ENCODE assay signal across 9 cellular contexts in the genomic region with DNA sequence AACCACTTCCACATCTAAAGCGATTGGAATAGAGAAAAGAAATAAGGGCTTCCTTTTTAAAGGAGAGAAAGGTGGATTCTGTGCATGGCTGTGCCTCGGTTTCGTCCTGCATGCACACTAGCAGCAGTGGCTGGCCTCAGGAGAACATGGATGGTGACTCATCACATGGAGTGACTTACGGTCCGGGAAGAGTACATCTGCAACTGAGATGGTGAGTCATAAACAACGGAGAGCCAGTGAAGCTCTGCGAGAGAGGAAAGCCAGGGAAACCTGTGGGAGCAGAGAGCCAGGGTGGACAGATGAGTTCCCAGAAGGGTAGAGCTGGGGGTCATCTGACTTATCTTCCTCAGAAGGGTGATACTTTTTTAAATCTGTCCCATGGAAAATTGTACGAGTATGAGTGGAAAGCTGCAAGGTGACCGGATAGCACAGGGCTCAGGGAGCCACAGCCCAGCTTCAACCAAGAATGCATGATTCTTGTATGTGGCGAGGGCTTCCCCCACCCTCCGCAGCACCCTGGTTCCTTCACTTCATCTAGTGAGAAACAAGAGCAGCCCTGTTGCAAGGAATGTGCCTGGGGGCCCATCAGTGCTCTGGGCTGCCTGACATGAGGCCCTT.
DNase-seq lines count a peak whose midpoint lies in the region; ATAC-seq and TF ChIP-seq lines count a peak whose summit lies in the region.
"Had no signal": no experiment of that assay in that cellular context is flagged by ENCODE, and none has a peak within 500 bp of the region (broad histone marks: within the 10 kb centered on the region; RNA-seq: fewer than 3 reads in every experiment).

No MANE protein-coding gene starts in this region.

- H3K27me3 ChIP-seq in BLaER1 treated with 17β-estradiol and CSF1 and Interleukin-3, amounts not matched to agents 10 nM and 100 nM, result no peaks in the 10 kb centered on the region
- H3K27me3 ChIP-seq in Panc1 (ENCODE audit: control insufficient read depth, insufficient read depth, low read length) (no peaks in the 10 kb centered on the region), fibroblast of lung (ENCODE audit: control insufficient read depth, insufficient read depth, low read length) (no peaks in the 10 kb centered on the region)

- ATAC-seq in Panc1 (peak; percentile 87), GM21526 (IDR thresholded peaks at IDR 0.05; ENCODE audit: low FRiP score, unreplicated experiment) (no peak), GM18502 (IDR thresholded peaks at IDR 0.05; ENCODE audit: poor library complexity, unreplicated experiment) (no peak)

- H3K4me3 Mint-ChIP-seq in osteocyte (ENCODE audit: unreplicated experiment), result no peak overlapping the region

- POLR2A ChIA-PET in Panc1 (lab: Charles Lee), result interaction anchor here (0.6 kb wide), 1 partner anchor 213 kb away, joined by 3 read pairs; no protein-coding TSS in a partner anchor
- POLR2A ChIA-PET in OCI-LY7 (lab: Charles Lee), result no interaction called here

- H3K9me3 ChIP-seq in BLaER1 treated with 17β-estradiol and CSF1 and Interleukin-3, amounts not matched to agents 10 nM and 100 nM (replicated peaks in 1 of 11), result peaks cover 0 to 58% (median 53%) of the 10 kb centered on the region in 11 experiments; a peak in 19 of 22 replicates
- no peaks in the 10 kb centered on the region for H3K9me3 ChIP-seq in Panc1 (ENCODE audit: control insufficient read depth, insufficient read depth, low read depth, low read length)
- no peaks in the 10 kb centered on the region for H3K9me3 ChIP-seq in fibroblast of lung (ENCODE audit: control insufficient read depth, insufficient read depth, low read depth, low read length)
- H3K9me3 ChIP-seq in OCI-LY7 (ENCODE audit: low read length), result no peaks in the 10 kb centered on the region

- H3K27ac ChIP-seq in BLaER1 treated with 17β-estradiol and CSF1 and Interleukin-3, amounts not matched to agents 10 nM and 100 nM, result peak overlapping the region in 4 of 11 experiments; percentile 6 to 32 (median 19); a peak in 4 of 22 replicates
- no peak overlapping the region for H3K27ac ChIP-seq in Panc1 (ENCODE audit: low read length)
- peak overlapping the region; percentile 88 for H3K27ac ChIP-seq in fibroblast of lung (ENCODE audit: insufficient read depth, low read length)
- no peak overlapping the region for H3K27ac ChIP-seq in OCI-LY7 (ENCODE audit: low read depth, low read length, poor library complexity, severe bottlenecking)

- no peak overlapping the region for H2AFZ ChIP-seq in fibroblast of lung (ENCODE audit: low read length)
- no peak overlapping the region for H2AFZ ChIP-seq in OCI-LY7 (ENCODE audit: low read length)

- no peaks in the 10 kb centered on the region for H3K27me3 Mint-ChIP-seq in osteocyte (ENCODE audit: unreplicated experiment)

- TF ChIP-seq CTCF in Panc1 (IDR thresholded peaks at IDR 0.05) (no peak), fibroblast of lung (conservative IDR thresholded peaks at IDR 0.05 in 1 of 2, IDR thresholded peaks at IDR 0.05 in 1 of 2; ENCODE audit: low read depth in 1 of 2, low read length in 2 of 2) (no peak), osteocyte (IDR thresholded peaks at IDR 0.05) (no peak), OCI-LY7 (conservative IDR thresholded peaks at IDR 0.05; ENCODE audit: low read length) (no peak)

- H3K9me2 ChIP-seq in OCI-LY7 (ENCODE audit: insufficient read depth, low read length), result no peaks in the 10 kb centered on the region

- H3K9ac ChIP-seq in BLaER1 treated with 17β-estradiol and CSF1 and Interleukin-3, amounts not matched to agents 10 nM and 100 nM, result no peak overlapping the region
- H3K9ac ChIP-seq in fibroblast of lung (ENCODE audit: insufficient read depth, low read length), result no peak overlapping the region

- in situ Hi-C loops in Panc1 (cut with HindIII; ENCODE audit: low pct_unique_long_range_greater_than_20kb, low sequenced_read_pairs), result no loop called here

- H3K79me2 ChIP-seq in fibroblast of lung (ENCODE audit: control insufficient read depth, insufficient read depth, low read length) (no peaks in the 10 kb centered on the region), OCI-LY7 (ENCODE audit: insufficient read depth, low read depth, low read length) (no peaks in the 10 kb centered on the region)

- no peaks in the 10 kb centered on the region for H3K9me3 Mint-ChIP-seq in osteocyte (ENCODE audit: unreplicated experiment)

- peak overlapping the region in 4 of 10 experiments; percentile 4 to 33 (median 6); a peak in 3 of 20 replicates for H3K4me3 ChIP-seq in BLaER1 treated with 17β-estradiol and CSF1 and Interleukin-3, amounts not matched to agents 10 nM and 100 nM
- H3K4me3 ChIP-seq in Panc1 (ENCODE audit: low read depth in 2 of 2, low read length in 2 of 2) (no peak overlapping the region), fibroblast of lung (replicated peaks in 1 of 4; ENCODE audit: control extremely low read depth in 1 of 4, insufficient read depth in 1 of 4, low read depth in 3 of 4, low read length in 4 of 4) (no peak overlapping the region), OCI-LY7 (ENCODE audit: low read depth, low read length, poor library complexity, severe bottlenecking) (no peak overlapping the region)

- peak overlapping the region; percentile 82 for H3K27ac Mint-ChIP-seq in osteocyte (ENCODE audit: unreplicated experiment)

- DNase-seq in Panc1 (ENCODE audit: low read depth, low spot score) (peak; percentile 32), fibroblast of lung (ENCODE audit: low read depth in 2 of 2) (peak; percentile 98 to 99), osteocyte (ENCODE audit: extremely low spot score, unreplicated experiment) (peak; percentile 85), OCI-LY7 (ENCODE audit: low spot score) (no peak), globus pallidus (ENCODE audit: low spot score) (no peak)
- DNase-seq: activated CD4-positive, alpha-beta T cell treated with anti-CD3 and anti-CD28 coated beads, Interleukin-2, amount 50 U/mL, for 1 hour had no signal

- no TSS peak for BruUV-seq in Panc1 (replicated peaks; lab: Mats Ljungman, UMichigan)
- no TSS peak for BruUV-seq in OCI-LY7 (replicated peaks; lab: Mats Ljungman, UMichigan)

- H3K4me1 ChIP-seq in BLaER1 treated with 17β-estradiol and CSF1 and Interleukin-3, amounts not matched to agents 10 nM and 100 nM, result peaks cover 26 to 53% (median 40%) of the 10 kb centered on the region in 10 experiments
- peaks cover 2% of the 10 kb centered on the region; the same call in 1 of the 2 replicates for H3K4me1 ChIP-seq in Panc1 (ENCODE audit: control insufficient read depth, insufficient read depth, low read length)
- peaks cover 16% of the 10 kb centered on the region for H3K4me1 ChIP-seq in fibroblast of lung (ENCODE audit: control insufficient read depth, extremely low read depth, insufficient read depth, low read length)
- no peaks in the 10 kb centered on the region for H3K4me1 ChIP-seq in OCI-LY7 (ENCODE audit: insufficient read depth, low read length, poor library complexity, severe bottlenecking)

- no peaks in the 10 kb centered on the region for H3K36me3 Mint-ChIP-seq in osteocyte (ENCODE audit: unreplicated experiment)

- CTCF ChIA-PET in Panc1 (lab: Charles Lee), result no interaction called here
- CTCF ChIA-PET in OCI-LY7 (lab: Charles Lee; ENCODE audit: unreplicated experiment), result no interaction called here

- H3K4me2 ChIP-seq in BLaER1 treated with 17β-estradiol and CSF1 and Interleukin-3, amounts not matched to agents 10 nM and 100 nM, result peak overlapping the region in 7 of 11 experiments; percentile 27 to 74 (median 57); a peak in 10 of 22 replicates
- H3K4me2 ChIP-seq in fibroblast of lung (ENCODE audit: extremely low read depth, insufficient read depth, low read length), result no peak overlapping the region
- H3K4me2 ChIP-seq in OCI-LY7 (ENCODE audit: low read length), result no peak overlapping the region

- peaks cover 0 to 13% (median 0%) of the 10 kb centered on the region in 11 experiments; a peak in 3 of 22 replicates for H3K36me3 ChIP-seq in BLaER1 treated with 17β-estradiol and CSF1 and Interleukin-3, amounts not matched to agents 10 nM and 100 nM
- H3K36me3 ChIP-seq in Panc1 (ENCODE audit: control insufficient read depth, insufficient read depth, low read length), result no peaks in the 10 kb centered on the region
- no peaks in the 10 kb centered on the region for H3K36me3 ChIP-seq in fibroblast of lung (ENCODE audit: control insufficient read depth, insufficient read depth, low read length)
- H3K36me3 ChIP-seq in OCI-LY7 (ENCODE audit: insufficient read depth, low read length), result no peaks in the 10 kb centered on the region

- peaks cover 47% of the 10 kb centered on the region for H3K4me1 Mint-ChIP-seq in osteocyte (ENCODE audit: unreplicated experiment)

- intact Hi-C loops in Panc1 (cut with micrococcal nuclease; ENCODE audit: unreplicated experiment) (no loop called here), OCI-LY7 (cut with micrococcal nuclease; ENCODE audit: unreplicated experiment) (no loop called here)

- no peaks in the 10 kb centered on the region for H4K20me1 ChIP-seq in BLaER1 treated with 17β-estradiol and CSF1 and Interleukin-3, amounts not matched to agents 10 nM and 100 nM
- H4K20me1 ChIP-seq in fibroblast of lung (ENCODE audit: control insufficient read depth, extremely low read depth, insufficient read depth, low read length), result no peaks in the 10 kb centered on the region
- no peaks in the 10 kb centered on the region for H4K20me1 ChIP-seq in OCI-LY7 (ENCODE audit: insufficient read depth, low read length)

Comparison
In these comparisons a context has a peak if more than half of its experiments do, and no peak if none do; other contexts are left out.
1. H3K4me2 ChIP-seq: peak in BLaER1 treated with 17β-estradiol and CSF1 and Interleukin-3, amounts not matched to agents 10 nM and 100 nM (7 of 11); none in fibroblast of lung (single experiment) and OCI-LY7 (single experiment).
2. DNase-seq: peak in Panc1 (single experiment), fibroblast of lung (2 of 2) and osteocyte (single experiment); none in OCI-LY7 (single experiment) and globus pallidus (single experiment).